31 cellular contexts compared by ENCODE assay signal in the genomic region with DNA sequence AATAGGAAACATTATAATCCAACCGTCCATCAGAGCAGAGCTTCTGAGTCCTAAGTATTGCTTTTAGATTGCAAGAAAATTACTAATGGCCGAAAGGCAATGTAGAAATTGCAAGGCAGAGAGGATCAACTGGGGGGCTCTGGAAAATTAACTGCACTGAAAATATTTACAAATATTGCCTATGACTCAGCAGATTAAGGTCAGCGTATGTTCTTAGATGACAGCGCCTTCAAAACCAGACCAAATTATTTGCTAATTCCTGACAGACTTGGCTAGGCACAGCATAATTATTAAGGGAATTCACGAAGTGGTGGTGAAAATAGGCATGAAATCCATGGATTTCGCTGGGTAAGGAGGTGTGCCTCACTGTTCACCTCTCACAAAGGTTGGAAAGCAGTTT.
"Had no signal": no experiment of that assay in that cellular context is flagged by ENCODE, and none has a peak within 500 bp of the region (broad histone marks: within the 10 kb centered on the region; RNA-seq: fewer than 3 reads in every experiment).

No MANE protein-coding gene starts in this region.

- H3K4me3 ChIP-seq: neural progenitor cell, ovary, psoas muscle, skin epidermis, smooth muscle cell, spleen, suprapubic skin, testis, tibial artery, upper lobe of right lung, uterus had no signal

- H3K27me3 ChIP-seq: neural progenitor cell, ovary, spleen, suprapubic skin, testis, tibial artery, upper lobe of right lung, uterus had no signal

- H3K4me1 ChIP-seq: parathyroid adenoma, psoas muscle, spleen, suprapubic skin, testis, tibial artery, upper lobe of right lung, uterus had no signal

- DNase-seq: naive thymus-derived CD4-positive, alpha-beta T cell; natural killer cell; occipital lobe; ovary; posterior cingulate gyrus; psoas muscle; right cardiac atrium; spleen; stimulated activated CD4-positive, alpha-beta T cell treated with anti-CD3 and anti-CD28 coated beads, Interleukin-12 subunit alpha, Interleukin-12 subunit beta, amount 100 ng/mL, for 4 hours; stimulated activated CD4-positive, alpha-beta T cell treated with anti-CD3 and anti-CD28 coated beads, Interleukin-1b, Interleukin-23, amount 100 ng/mL, for 48 hours; stimulated activated CD4-positive, alpha-beta T cell treated with anti-CD3 and anti-CD28 coated beads, Interleukin-4, amount 100 ng/mL, for 1 hour; stimulated activated CD4-positive, alpha-beta T cell treated with anti-CD3 and anti-CD28 coated beads, Interleukin-4, amount 100 ng/mL, for 4 hours; stimulated activated CD8-positive, alpha-beta memory T cell treated with anti-CD3 and anti-CD28 coated beads, Interleukin-4, amount 100 ng/mL, for 48 hours; stimulated activated naive CD4-positive, alpha-beta T cell; stimulated activated naive CD8-positive, alpha-beta T cell treated with anti-CD3 and anti-CD28 coated beads, Interleukin-15, amount 100 ng/mL, for 72 hours; stimulated activated naive CD8-positive, alpha-beta T cell treated with anti-CD3 and anti-CD28 coated beads, Interleukin-15, Interleukin-2, amounts not matched to agents 100 U/mL and 50 U/mL, for 24 hours; substantia nigra; testis; tibial artery; upper lobe of right lung; uterus had no signal

- H3K36me3 ChIP-seq: neural progenitor cell, ovary, spleen, suprapubic skin, tibial artery, upper lobe of right lung, uterus had no signal

- ATAC-seq: naive thymus-derived CD4-positive, alpha-beta T cell; natural killer cell; psoas muscle; right cardiac atrium; sciatic nerve; stimulated activated memory B cell treated with anti-CD40 and anti-IgM and Interleukin-4, amounts not matched to agents 10 μg/mL and 1 μg/mL and 100 μg/mL, for 72 hours; stimulated activated naive CD8-positive, alpha-beta T cell treated with anti-CD3 and anti-CD28 coated beads, Interleukin-15, amount 100 ng/mL, for 72 hours; stimulated activated naive CD8-positive, alpha-beta T cell treated with anti-CD3 and anti-CD28 coated beads, Interleukin-15, Interleukin-2, amounts not matched to agents 100 U/mL and 50 U/mL, for 24 hours; upper lobe of right lung had no signal

- H3K4me3 Mint-ChIP-seq: naive thymus-derived CD4-positive, alpha-beta T cell; natural killer cell; nephron; neural progenitor cell; stimulated activated memory B cell treated with anti-CD40 and anti-IgM and Interleukin-4, amounts not matched to agents 10 μg/mL and 1 μg/mL and 100 μg/mL, for 72 hours; stimulated activated naive CD8-positive, alpha-beta T cell treated with anti-CD3 and anti-CD28 coated beads, Interleukin-15, amount 100 ng/mL, for 72 hours; type B pancreatic cell had no signal

- H3K9ac ChIP-seq: neural progenitor cell, parathyroid adenoma had no signal

- H3K9me3 ChIP-seq: ovary, psoas muscle, spleen, suprapubic skin, testis, tibial artery, upper lobe of right lung, uterus had no signal

- H2AFZ ChIP-seq: neural progenitor cell, parathyroid adenoma had no signal

- H3K27ac ChIP-seq: neural progenitor cell, ovary, parathyroid adenoma, psoas muscle, skin epidermis, spleen, suprapubic skin, testis, tibial artery, upper lobe of right lung, uterus had no signal

- H3K4me2 ChIP-seq: neural progenitor cell, smooth muscle cell had no signal

- H3K27me3 Mint-ChIP-seq: naive thymus-derived CD4-positive, alpha-beta T cell; stimulated activated memory B cell treated with anti-CD40 and anti-IgM and Interleukin-4, amounts not matched to agents 10 μg/mL and 1 μg/mL and 100 μg/mL, for 72 hours; stimulated activated naive CD8-positive, alpha-beta T cell treated with anti-CD3 and anti-CD28 coated beads, Interleukin-15, amount 100 ng/mL, for 72 hours; type B pancreatic cell had no signal

- H3K4me1 Mint-ChIP-seq: naive thymus-derived CD4-positive, alpha-beta T cell; natural killer cell; stimulated activated memory B cell treated with anti-CD40 and anti-IgM and Interleukin-4, amounts not matched to agents 10 μg/mL and 1 μg/mL and 100 μg/mL, for 72 hours; stimulated activated naive CD8-positive, alpha-beta T cell treated with anti-CD3 and anti-CD28 coated beads, Interleukin-15, amount 100 ng/mL, for 72 hours had no signal

- H3K36me3 Mint-ChIP-seq: naive thymus-derived CD4-positive, alpha-beta T cell; natural killer cell; neural progenitor cell; stimulated activated memory B cell treated with anti-CD40 and anti-IgM and Interleukin-4, amounts not matched to agents 10 μg/mL and 1 μg/mL and 100 μg/mL, for 72 hours; type B pancreatic cell had no signal

- H3K9me3 Mint-ChIP-seq: nephron; neural progenitor cell; stimulated activated memory B cell treated with anti-CD40 and anti-IgM and Interleukin-4, amounts not matched to agents 10 μg/mL and 1 μg/mL and 100 μg/mL, for 72 hours; type B pancreatic cell had no signal

- H3K27ac Mint-ChIP-seq: naive thymus-derived CD4-positive, alpha-beta T cell; natural killer cell; nephron; neural progenitor cell; progenitor cell of endocrine pancreas; stimulated activated memory B cell treated with anti-CD40 and anti-IgM and Interleukin-4, amounts not matched to agents 10 μg/mL and 1 μg/mL and 100 μg/mL, for 72 hours; stimulated activated naive CD8-positive, alpha-beta T cell treated with anti-CD3 and anti-CD28 coated beads, Interleukin-15, amount 100 ng/mL, for 72 hours; type B pancreatic cell had no signal
